1 cellular context compared by ENCODE assay signal in genomic region chr3:48927928-48928327, GRCh38.
TF ChIP-seq lines count a peak whose summit lies in the region.

No MANE protein-coding gene starts in this region.

TF ChIP-seq in IMR-90, 13 proteins besides CTCF, POLR2A, EP300 and RAD21:
- TF ChIP-seq RCOR1 (IDR thresholded peaks at IDR 0.05; ENCODE audit: insufficient replicate concordance, low read length) (no peak), ELK1 (IDR thresholded peaks at IDR 0.05; ENCODE audit: borderline replicate concordance, low read depth, low read length) (no peak), MXI1 (IDR thresholded peaks at IDR 0.05; ENCODE audit: borderline replicate concordance, low read depth, low read length) (no peak), CEBPB (IDR thresholded peaks at IDR 0.05; ENCODE audit: low read depth, low read length) (peak; percentile 81), BHLHE40 (IDR thresholded peaks at IDR 0.05; ENCODE audit: low read depth, low read length) (no peak), CHD1 (IDR thresholded peaks at IDR 0.05; ENCODE audit: low read depth, low read length) (no peak), MAFK (IDR thresholded peaks at IDR 0.05; ENCODE audit: low read depth, low read length) (no peak)
